21 cellular contexts compared by ENCODE assay signal in the genomic region with DNA sequence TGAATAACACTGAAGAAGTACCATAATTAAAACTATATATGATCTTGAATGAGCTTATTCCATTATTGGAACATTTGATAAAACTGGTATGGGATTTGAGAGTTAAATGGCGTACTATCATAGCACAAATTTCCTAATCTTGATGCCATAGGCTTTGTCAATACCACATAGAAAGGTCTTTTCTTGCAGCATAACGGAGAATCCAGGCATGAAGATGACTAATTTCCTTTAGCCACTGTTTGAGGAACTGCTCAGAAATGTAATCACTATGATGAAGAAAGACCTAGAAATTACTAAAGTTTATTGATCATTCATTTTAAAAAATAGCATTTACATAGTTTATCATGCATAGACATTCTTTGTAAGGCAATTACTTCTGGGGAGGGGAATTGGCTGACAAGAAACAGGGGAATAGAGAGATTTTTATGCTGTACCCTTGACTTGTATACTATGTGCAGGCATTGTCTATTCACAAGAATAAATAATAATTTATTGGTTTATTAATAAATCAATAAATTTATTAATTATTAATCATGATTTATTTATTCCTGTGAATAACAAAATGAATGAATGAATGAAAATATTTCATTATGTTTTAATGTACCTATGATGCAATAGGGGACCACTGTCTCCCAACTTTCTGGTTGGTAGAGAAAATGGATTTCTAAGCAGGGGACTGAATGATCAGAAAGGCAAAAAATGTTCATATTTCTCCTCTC.
A peak's percentile ranks its signal among the peaks of the same experiment; 100 is the strongest.
DNase-seq lines count a peak whose midpoint lies in the region; FAIRE-seq and TF ChIP-seq lines count a peak whose summit lies in the region.
"Had no signal": no experiment of that assay in that cellular context is flagged by ENCODE, and none has a peak within 500 bp of the region (broad histone marks: within the 10 kb centered on the region; RNA-seq: fewer than 3 reads in every experiment).

No MANE protein-coding gene starts in this region.

- H3K27ac ChIP-seq in AG04450 (ENCODE audit: low read depth, low read length): no peak overlapping the region
- H3K27ac ChIP-seq: sigmoid colon, uterus, VCaP had no signal

- no peak for FAIRE-seq in GM19239 (lab: Jason Lieb, UNC)

- TF ChIP-seq CTCF in AG04450 (IDR thresholded peaks at IDR 0.05; ENCODE audit: low read depth, low read length): no peak

- DNase-seq in AG04450 (ENCODE audit: low read depth, low spot score): peak; percentile 7
- DNase-seq in HT1080 (ENCODE audit: low read depth): peak; percentile 8
- DNase-seq in SIG-M5 (lab: John Stamatoyannopoulos, UW): peak; percentile 35
- DNase-seq in dermis blood vessel endothelial cell: peak; percentile 27
- no peak for DNase-seq in GOT3 (lab: John Stamatoyannopoulos, UW)
- DNase-seq in GM19239 (ENCODE audit: insufficient read length, low spot score): no peak
- no peak for DNase-seq in midbrain (lab: John Stamatoyannopoulos, UW)
- no peak for DNase-seq in DMS114 treated with DMSO at 0.1 percent for 48 hours (lab: John Stamatoyannopoulos, UW; ENCODE audit: unreplicated experiment)
- DNase-seq: activated CD4-positive, alpha-beta T cell treated with anti-CD3 and anti-CD28 coated beads, Interleukin-2, amount 50 U/mL, for 48 hours; activated gamma-delta T cell treated with Interleukin-2 at 50 U/mL for 16 hours; amniotic stem cell; central memory CD4-positive, alpha-beta T cell; DMS153; H9; naive thymus-derived CD8-positive, alpha-beta T cell; NCI-H1436 treated with DMSO at 0.1 percent for 48 hours; NCI-H69; posterior cingulate gyrus; sigmoid colon; uterus had no signal

- CTCF ChIA-PET in AG04450 (lab: Charles Lee): no interaction called here

- POLR2A ChIA-PET in AG04450 (lab: Yijun Ruan, JAX): no interaction called here

- no peaks in the 10 kb centered on the region for H3K27me3 ChIP-seq in AG04450 (ENCODE audit: control insufficient read depth, insufficient read depth, low read length)
- H3K27me3 ChIP-seq: sigmoid colon, uterus had no signal

- H3K9me3 ChIP-seq in AG04450 (ENCODE audit: control insufficient read depth, insufficient read depth, low read length): no peaks in the 10 kb centered on the region
- H3K9me3 ChIP-seq: sigmoid colon, uterus had no signal

- no peak overlapping the region for H3K4me3 ChIP-seq in AG04450 (ENCODE audit: low read depth, low read length)
- H3K4me3 ChIP-seq: sigmoid colon, uterus had no signal

Comparison
In these comparisons a context has a peak if more than half of its experiments do, and no peak if none do; other contexts are left out.
1. DNase-seq: peak in AG04450 (single experiment), HT1080 (single experiment), SIG-M5 (single experiment) and dermis blood vessel endothelial cell (single experiment); none in GOT3 (single experiment), GM19239 (single experiment), midbrain (single experiment) and DMS114 treated with DMSO at 0.1 percent for 48 hours (single experiment).